Comparison of ENCODE assay signal across 1 cellular context in the genomic region with DNA sequence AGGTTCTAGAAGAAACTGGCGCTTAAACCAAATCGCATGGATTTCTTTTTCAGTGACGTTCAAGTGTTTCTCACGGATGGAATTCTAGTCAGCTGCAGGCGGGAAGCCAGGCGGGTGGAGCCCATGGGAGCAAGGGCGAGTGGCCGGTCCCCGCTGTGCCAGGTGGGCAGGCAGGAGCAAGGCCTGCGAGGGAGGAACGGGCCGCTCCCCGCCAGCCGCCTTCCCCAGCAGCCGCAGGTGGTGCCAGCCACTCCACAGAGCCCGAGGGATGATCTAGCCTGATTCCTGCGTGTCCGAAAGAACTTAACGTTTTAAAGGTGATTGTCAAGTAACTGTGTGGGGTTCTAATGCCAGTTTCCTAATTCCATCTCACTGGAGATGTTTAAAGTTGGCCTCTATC.
TF ChIP-seq lines count a peak whose summit lies in the region.

No MANE protein-coding gene starts in this region.

TF ChIP-seq in K562, 482 proteins besides CTCF, POLR2A, EP300 and RAD21:
- TF ChIP-seq ILK (tag; IDR thresholded peaks at IDR 0.05; ENCODE audit: borderline replicate concordance, low read depth) = no peak
- TF ChIP-seq HDAC3 (IDR thresholded peaks at IDR 0.05; ENCODE audit: borderline replicate concordance, partially characterized antibody) = no peak
- TF ChIP-seq SRSF9 (IDR thresholded peaks at IDR 0.05; ENCODE audit: borderline replicate concordance, low read depth, low read length) = no peak
- peak; percentile 43; the same call in 1 of the 2 replicates for TF ChIP-seq POLR2G (IDR thresholded peaks at IDR 0.05; ENCODE audit: low read depth, low read length)
- TF ChIP-seq, protein P1, sequence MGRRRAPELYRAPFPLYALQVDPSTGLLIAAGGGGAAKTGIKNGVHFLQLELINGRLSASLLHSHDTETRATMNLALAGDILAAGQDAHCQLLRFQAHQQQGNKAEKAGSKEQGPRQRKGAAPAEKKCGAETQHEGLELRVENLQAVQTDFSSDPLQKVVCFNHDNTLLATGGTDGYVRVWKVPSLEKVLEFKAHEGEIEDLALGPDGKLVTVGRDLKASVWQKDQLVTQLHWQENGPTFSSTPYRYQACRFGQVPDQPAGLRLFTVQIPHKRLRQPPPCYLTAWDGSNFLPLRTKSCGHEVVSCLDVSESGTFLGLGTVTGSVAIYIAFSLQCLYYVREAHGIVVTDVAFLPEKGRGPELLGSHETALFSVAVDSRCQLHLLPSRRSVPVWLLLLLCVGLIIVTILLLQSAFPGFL (CRISPR knock-in tag; IDR thresholded peaks at IDR 0.05) = no peak
- TF ChIP-seq HNRNPLL (IDR thresholded peaks at IDR 0.05; ENCODE audit: low read depth, low read length, poor library complexity, severe bottlenecking) = no peak
- TF ChIP-seq NUFIP1 (IDR thresholded peaks at IDR 0.05; ENCODE audit: partially characterized antibody) = no peak
- TF ChIP-seq ZNF274 (IDR thresholded peaks at IDR 0.05; ENCODE audit: borderline replicate concordance, low read depth, low read length) = no peak
- no peak for TF ChIP-seq MBD2 (IDR thresholded peaks at IDR 0.05; ENCODE audit: borderline replicate concordance, low read depth)
- TF ChIP-seq MYBL2 (IDR thresholded peaks at IDR 0.05; ENCODE audit: low read depth) = no peak
- TF ChIP-seq MYBL2 (CRISPR knock-in tag; IDR thresholded peaks at IDR 0.05; ENCODE audit: borderline replicate concordance) = no peak
- no peak for TF ChIP-seq PYGO2 (tag; IDR thresholded peaks at IDR 0.05)
- TF ChIP-seq, protein P2, sequence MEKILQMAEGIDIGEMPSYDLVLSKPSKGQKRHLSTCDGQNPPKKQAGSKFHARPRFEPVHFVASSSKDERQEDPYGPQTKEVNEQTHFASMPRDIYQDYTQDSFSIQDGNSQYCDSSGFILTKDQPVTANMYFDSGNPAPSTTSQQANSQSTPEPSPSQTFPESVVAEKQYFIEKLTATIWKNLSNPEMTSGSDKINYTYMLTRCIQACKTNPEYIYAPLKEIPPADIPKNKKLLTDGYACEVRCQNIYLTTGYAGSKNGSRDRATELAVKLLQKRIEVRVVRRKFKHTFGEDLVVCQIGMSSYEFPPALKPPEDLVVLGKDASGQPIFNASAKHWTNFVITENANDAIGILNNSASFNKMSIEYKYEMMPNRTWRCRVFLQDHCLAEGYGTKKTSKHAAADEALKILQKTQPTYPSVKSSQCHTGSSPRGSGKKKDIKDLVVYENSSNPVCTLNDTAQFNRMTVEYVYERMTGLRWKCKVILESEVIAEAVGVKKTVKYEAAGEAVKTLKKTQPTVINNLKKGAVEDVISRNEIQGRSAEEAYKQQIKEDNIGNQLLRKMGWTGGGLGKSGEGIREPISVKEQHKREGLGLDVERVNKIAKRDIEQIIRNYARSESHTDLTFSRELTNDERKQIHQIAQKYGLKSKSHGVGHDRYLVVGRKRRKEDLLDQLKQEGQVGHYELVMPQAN (IDR thresholded peaks at IDR 0.05; ENCODE audit: borderline replicate concordance) = no peak
- TF ChIP-seq, protein P3, sequence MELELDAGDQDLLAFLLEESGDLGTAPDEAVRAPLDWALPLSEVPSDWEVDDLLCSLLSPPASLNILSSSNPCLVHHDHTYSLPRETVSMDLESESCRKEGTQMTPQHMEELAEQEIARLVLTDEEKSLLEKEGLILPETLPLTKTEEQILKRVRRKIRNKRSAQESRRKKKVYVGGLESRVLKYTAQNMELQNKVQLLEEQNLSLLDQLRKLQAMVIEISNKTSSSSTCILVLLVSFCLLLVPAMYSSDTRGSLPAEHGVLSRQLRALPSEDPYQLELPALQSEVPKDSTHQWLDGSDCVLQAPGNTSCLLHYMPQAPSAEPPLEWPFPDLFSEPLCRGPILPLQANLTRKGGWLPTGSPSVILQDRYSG (tag; conservative IDR thresholded peaks at IDR 0.05; ENCODE audit: low read depth) = no peak
- TF ChIP-seq, protein P4, sequence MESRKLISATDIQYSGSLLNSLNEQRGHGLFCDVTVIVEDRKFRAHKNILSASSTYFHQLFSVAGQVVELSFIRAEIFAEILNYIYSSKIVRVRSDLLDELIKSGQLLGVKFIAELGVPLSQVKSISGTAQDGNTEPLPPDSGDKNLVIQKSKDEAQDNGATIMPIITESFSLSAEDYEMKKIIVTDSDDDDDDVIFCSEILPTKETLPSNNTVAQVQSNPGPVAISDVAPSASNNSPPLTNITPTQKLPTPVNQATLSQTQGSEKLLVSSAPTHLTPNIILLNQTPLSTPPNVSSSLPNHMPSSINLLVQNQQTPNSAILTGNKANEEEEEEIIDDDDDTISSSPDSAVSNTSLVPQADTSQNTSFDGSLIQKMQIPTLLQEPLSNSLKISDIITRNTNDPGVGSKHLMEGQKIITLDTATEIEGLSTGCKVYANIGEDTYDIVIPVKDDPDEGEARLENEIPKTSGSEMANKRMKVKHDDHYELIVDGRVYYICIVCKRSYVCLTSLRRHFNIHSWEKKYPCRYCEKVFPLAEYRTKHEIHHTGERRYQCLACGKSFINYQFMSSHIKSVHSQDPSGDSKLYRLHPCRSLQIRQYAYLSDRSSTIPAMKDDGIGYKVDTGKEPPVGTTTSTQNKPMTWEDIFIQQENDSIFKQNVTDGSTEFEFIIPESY (CRISPR knock-in tag; IDR thresholded peaks at IDR 0.05) = 0 out of 2 replicates have a peak, but pooled peaks have one; percentile 26
- TF ChIP-seq CHD1 (IDR thresholded peaks at IDR 0.05; ENCODE audit: low read length) = no peak
- no peak for TF ChIP-seq TEAD1 (CRISPR knock-in tag; IDR thresholded peaks at IDR 0.05)
- peak; percentile 23; the same call in 1 of the 2 replicates for TF ChIP-seq SUPT5H (IDR thresholded peaks at IDR 0.05)
